ENCODE assay signal across 8 cellular contexts in genomic region chr2:214683557-214683956, GRCh38.
DNase-seq lines count a peak whose midpoint lies in the region; ATAC-seq, FAIRE-seq and TF ChIP-seq lines count a peak whose summit lies in the region.
"Not testable (repeated sequence)": the region's sequence is repeated elsewhere in the genome, so short reads cannot be mapped to it uniquely, and the experiment has no call there.

No MANE protein-coding gene starts in this region.

- not testable (repeated sequence) for H3K9me3 ChIP-seq in OCI-LY1 (ENCODE audit: low read length)

- H4K20me1 ChIP-seq in OCI-LY1 (ENCODE audit: insufficient read depth, low read length), result not testable (repeated sequence)

- not testable (repeated sequence) for H3K9me2 ChIP-seq in OCI-LY1 (ENCODE audit: low read depth, low read length)

- H3K4me3 ChIP-seq in ACC112 (ENCODE audit: low read depth, low read length), result peak overlapping the region; percentile 56
- H3K4me3 ChIP-seq in OCI-LY1 (ENCODE audit: low read depth, low read length, poor library complexity, severe bottlenecking), result peak overlapping the region; percentile 48

- H3K27me3 ChIP-seq in ACC112 (ENCODE audit: insufficient read depth, low read length); OCI-LY1 (ENCODE audit: insufficient read depth, low read length): not testable (repeated sequence)

- TF ChIP-seq CTCF in HFFc6 (IDR thresholded peaks at IDR 0.05); OCI-LY1 (IDR thresholded peaks at IDR 0.05; ENCODE audit: low read length); endothelial cell (IDR thresholded peaks at IDR 0.05; ENCODE audit: unreplicated experiment); mesothelial cell of epicardium (IDR thresholded peaks at IDR 0.05; ENCODE audit: unreplicated experiment): not testable (repeated sequence)

- not testable (repeated sequence) for H3K36me3 ChIP-seq in ACC112 (ENCODE audit: insufficient read depth, low read length); OCI-LY1 (ENCODE audit: insufficient read depth, low read length)

- DNase-seq in GM19239 (ENCODE audit: insufficient read length, low spot score); HFFc6; activated naive CD4-positive, alpha-beta T cell treated with anti-CD3 and anti-CD28 coated beads for 36 hours; endothelial cell (ENCODE audit: low spot score); mesothelial cell of epicardium (ENCODE audit: low spot score in 2 of 2, unreplicated experiment in 2 of 2): not testable (repeated sequence)

- H3K4me2 ChIP-seq in OCI-LY1 (ENCODE audit: low read length), result peak overlapping the region; percentile 65

- CTCF ChIA-PET in activated naive CD4-positive, alpha-beta T cell treated with anti-CD3 and anti-CD28 coated beads for 36 hours (lab: Charles Lee), result not testable (repeated sequence)

- H2AFZ ChIP-seq in ACC112 (ENCODE audit: low read length, unreplicated experiment), result not testable (repeated sequence)
- H2AFZ ChIP-seq in OCI-LY1 (ENCODE audit: low read length), result peak overlapping the region; percentile 66; the same call in 1 of the 2 replicates

- not testable (repeated sequence) for H3K4me1 Mint-ChIP-seq in HFFc6 (ENCODE audit: low read depth); activated naive CD4-positive, alpha-beta T cell treated with anti-CD3 and anti-CD28 coated beads for 36 hours (ENCODE audit: low read depth); endothelial cell (ENCODE audit: unreplicated experiment)
- H3K4me1 Mint-ChIP-seq in mesothelial cell of epicardium, result peaks cover 11% of the 10 kb centered on the region

- peak overlapping the region; percentile 82 for H3K4me3 Mint-ChIP-seq in HFFc6
- H3K4me3 Mint-ChIP-seq in activated naive CD4-positive, alpha-beta T cell treated with anti-CD3 and anti-CD28 coated beads for 36 hours, result peak overlapping the region; percentile 72
- peak overlapping the region; percentile 88 for H3K4me3 Mint-ChIP-seq in endothelial cell (ENCODE audit: unreplicated experiment)
- H3K4me3 Mint-ChIP-seq in mesothelial cell of epicardium, result peak overlapping the region; percentile 76

- not testable (repeated sequence) for H3K36me3 Mint-ChIP-seq in HFFc6 (ENCODE audit: low read depth); activated naive CD4-positive, alpha-beta T cell treated with anti-CD3 and anti-CD28 coated beads for 36 hours (ENCODE audit: low read depth); endothelial cell (ENCODE audit: low read depth, unreplicated experiment); mesothelial cell of epicardium

- H3K4me1 ChIP-seq in ACC112 (ENCODE audit: control insufficient read depth, insufficient read depth, low read length, unreplicated experiment), result not testable (repeated sequence)
- peaks cover 21% of the 10 kb centered on the region for H3K4me1 ChIP-seq in OCI-LY1 (ENCODE audit: insufficient read depth, low read length, severe bottlenecking)

- peak; percentile 72 for ATAC-seq in HG03457 (IDR thresholded peaks at IDR 0.05; ENCODE audit: unreplicated experiment)

- intact Hi-C loops in activated naive CD4-positive, alpha-beta T cell treated with anti-CD3 and anti-CD28 coated beads for 36 hours (cut with micrococcal nuclease), result loop anchor here (5.0 kb wide), 1 partner anchor 124 kb away; the partner anchor contains the start of gene BARD1

- H3K9ac ChIP-seq in OCI-LY1 (ENCODE audit: low read length), result peak overlapping the region; percentile 34; the same call in 1 of the 2 replicates

- not testable (repeated sequence) for H3K27ac ChIP-seq in ACC112 (ENCODE audit: low read depth, low read length); OCI-LY1 (ENCODE audit: low read depth, low read length, poor library complexity, severe bottlenecking)

- not testable (repeated sequence) for H3K79me2 ChIP-seq in ACC112 (ENCODE audit: control insufficient read depth, insufficient read depth, low read length, unreplicated experiment); OCI-LY1 (ENCODE audit: insufficient read depth, low read length)

- FAIRE-seq in GM19239 (lab: Jason Lieb, UNC), result peak; percentile 44

- not testable (repeated sequence) for H3K27me3 Mint-ChIP-seq in HFFc6 (ENCODE audit: insufficient read depth); activated naive CD4-positive, alpha-beta T cell treated with anti-CD3 and anti-CD28 coated beads for 36 hours (ENCODE audit: low read depth); endothelial cell (ENCODE audit: unreplicated experiment); mesothelial cell of epicardium (ENCODE audit: low read depth)

- H3K27ac Mint-ChIP-seq in HFFc6; activated naive CD4-positive, alpha-beta T cell treated with anti-CD3 and anti-CD28 coated beads for 36 hours: not testable (repeated sequence)
- H3K27ac Mint-ChIP-seq in endothelial cell (ENCODE audit: unreplicated experiment), result peak overlapping the region; percentile 28
- peak overlapping the region; percentile 60 for H3K27ac Mint-ChIP-seq in mesothelial cell of epicardium

- H3K9me3 Mint-ChIP-seq in HFFc6; activated naive CD4-positive, alpha-beta T cell treated with anti-CD3 and anti-CD28 coated beads for 36 hours; endothelial cell (ENCODE audit: unreplicated experiment); mesothelial cell of epicardium: not testable (repeated sequence)

- H3F3A ChIP-seq in OCI-LY1 (ENCODE audit: insufficient read depth, low read length), result not testable (repeated sequence)
